1 cellular context compared by ENCODE assay signal in genomic region chr12:113424915-113425823, GRCh38.
TF ChIP-seq lines count a peak whose summit lies in the region.

No MANE protein-coding gene starts in this region.

TF ChIP-seq in K562, 482 proteins besides CTCF, POLR2A, EP300 and RAD21 (continued from another document and continues in another):
- TF ChIP-seq ZNF407 (IDR thresholded peaks at IDR 0.05; ENCODE audit: low read depth): no peak
- TF ChIP-seq HNRNPK (IDR thresholded peaks at IDR 0.05; ENCODE audit: low read depth, low read length, poor library complexity, severe bottlenecking): no peak
- TF ChIP-seq RB1 (IDR thresholded peaks at IDR 0.05; ENCODE audit: low read depth): peak; percentile 40; the same call in 1 of the 2 replicates
- peak; percentile 85 to 94 for TF ChIP-seq KDM1A (IDR thresholded peaks at IDR 0.05)
- TF ChIP-seq ZHX1 (conservative IDR thresholded peaks at IDR 0.05; ENCODE audit: low read length): no peak
- no peak for TF ChIP-seq IRF1 (CRISPR knock-in tag; IDR thresholded peaks at IDR 0.05; ENCODE audit: borderline replicate concordance)
- TF ChIP-seq MTF1 (CRISPR knock-in tag; IDR thresholded peaks at IDR 0.05; ENCODE audit: borderline replicate concordance): no peak
- peak; percentile 74 for TF ChIP-seq RBM25 (IDR thresholded peaks at IDR 0.05; ENCODE audit: low read depth, low read length, severe bottlenecking)
- peak; percentile 44; the same call in 1 of the 2 replicates for TF ChIP-seq KLF16 (IDR thresholded peaks at IDR 0.05)
- TF ChIP-seq ID3 (CRISPR knock-in tag; IDR thresholded peaks at IDR 0.05): no peak
- 0 out of 2 replicates have a peak, but pooled peaks have one; percentile 21 for TF ChIP-seq ID3 (tag; IDR thresholded peaks at IDR 0.05)
- no peak for TF ChIP-seq TOE1 (IDR thresholded peaks at IDR 0.05; ENCODE audit: borderline replicate concordance)
- no peak for TF ChIP-seq TOE1 (CRISPR knock-in tag; IDR thresholded peaks at IDR 0.05; ENCODE audit: borderline replicate concordance, low read depth)
- no peak for TF ChIP-seq RBBP5 (IDR thresholded peaks at IDR 0.05; ENCODE audit: borderline replicate concordance, insufficient read depth, low read length, poor library complexity, severe bottlenecking)
- peak; percentile 80 for TF ChIP-seq SMC3 (conservative IDR thresholded peaks at IDR 0.05; ENCODE audit: insufficient read depth, low read depth, low read length)
- no peak for TF ChIP-seq MITF (IDR thresholded peaks at IDR 0.05)
- no peak for TF ChIP-seq CREB3L1 (IDR thresholded peaks at IDR 0.05; ENCODE audit: borderline replicate concordance, low read depth)
- TF ChIP-seq MIER1 (IDR thresholded peaks at IDR 0.05; ENCODE audit: low read depth): no peak
- peak; percentile 80 for TF ChIP-seq ETV1 (tag; conservative IDR thresholded peaks at IDR 0.05; ENCODE audit: low read depth)
- no peak for TF ChIP-seq OTX1 (CRISPR knock-in tag; IDR thresholded peaks at IDR 0.05)
- peak; percentile 41 for TF ChIP-seq CTCFL (IDR thresholded peaks at IDR 0.05; ENCODE audit: borderline replicate concordance, insufficient read depth, low read depth, low read length, poor library complexity, severe bottlenecking)
- 0 out of 2 replicates have a peak, but pooled peaks have one; percentile 78 for TF ChIP-seq HDGF (IDR thresholded peaks at IDR 0.05)
- TF ChIP-seq CHD4 (IDR thresholded peaks at IDR 0.05; ENCODE audit: insufficient read depth, insufficient replicate concordance, low read depth, low read length, poor library complexity, severe bottlenecking): peak; percentile 50
- no peak for TF ChIP-seq ZNF253 (CRISPR knock-in tag; conservative IDR thresholded peaks at IDR 0.05)
- TF ChIP-seq TAL1 (IDR thresholded peaks at IDR 0.05): no peak
- no peak for TF ChIP-seq SIN3A (IDR thresholded peaks at IDR 0.05; ENCODE audit: borderline replicate concordance in 2 of 2, control insufficient read depth in 1 of 2, low read depth in 2 of 2, low read length in 2 of 2)
- TF ChIP-seq ZNF134 (CRISPR knock-in tag; conservative IDR thresholded peaks at IDR 0.05): no peak
- TF ChIP-seq YBX1 (IDR thresholded peaks at IDR 0.05): no peak
- TF ChIP-seq SUPT5H (IDR thresholded peaks at IDR 0.05): no peak
- no peak for TF ChIP-seq ATF6 (CRISPR knock-in tag; IDR thresholded peaks at IDR 0.05)
- TF ChIP-seq KDM5B (IDR thresholded peaks at IDR 0.05; ENCODE audit: insufficient replicate concordance, low read depth, low read length): peak; percentile 30
- peak; percentile 93 for TF ChIP-seq XRCC5 (IDR thresholded peaks at IDR 0.05; ENCODE audit: low read depth, low read length)
- TF ChIP-seq PHF20 (IDR thresholded peaks at IDR 0.05; ENCODE audit: partially characterized antibody): peak; percentile 48
- TF ChIP-seq CBX1 (IDR thresholded peaks at IDR 0.05; ENCODE audit: low read depth): peak; percentile 89
- no peak for TF ChIP-seq ELK1 (CRISPR knock-in tag; IDR thresholded peaks at IDR 0.05)
- TF ChIP-seq ATF3 (IDR thresholded peaks at IDR 0.05): no peak
- TF ChIP-seq ATF3 (CRISPR knock-in tag; conservative IDR thresholded peaks at IDR 0.05): no peak
- TF ChIP-seq ADNP (tag; IDR thresholded peaks at IDR 0.05): peak; percentile 96
- TF ChIP-seq RFX5 (IDR thresholded peaks at IDR 0.05; ENCODE audit: low read depth, low read length): no peak
- TF ChIP-seq ZNF347 (CRISPR knock-in tag; IDR thresholded peaks at IDR 0.05; ENCODE audit: low read depth): no peak
